In genomic region chr11:33594188-33594587, GRCh38 we compare ENCODE assay signal across 10 cellular contexts.
"Had no signal": no experiment of that assay in that cellular context is flagged by ENCODE, and none has a peak within 500 bp of the region (broad histone marks: within the 10 kb centered on the region; RNA-seq: fewer than 3 reads in every experiment).

No MANE protein-coding gene starts in this region.

- H3K4me3 ChIP-seq: GM23248, HAP-1 had no signal

- H3K9me3 ChIP-seq: HAP-1 had no signal

- ATAC-seq: HCT116 had no signal

- H3K9me3 Mint-ChIP-seq: H9 had no signal

- H3K27ac Mint-ChIP-seq: H9, HFFc6 had no signal

- H3K4me3 Mint-ChIP-seq: H9, HFFc6 had no signal

- H2AFZ ChIP-seq: GM23248 had no signal

- H3K36me3 ChIP-seq: HAP-1 had no signal

- H3K4me1 ChIP-seq: HAP-1 had no signal

- DNase-seq: GM23248, GOT3, H7, H9, HCEC 1CT, HFFc6 had no signal

- H3K9ac ChIP-seq: GM23248 had no signal

- H3K27ac ChIP-seq: GM23248 had no signal

- FAIRE-seq: H1, H54 had no signal
